In genomic region chr14:33938131-33938949, GRCh38 we compare ENCODE assay signal across 1 cellular context.
TF ChIP-seq lines count a peak whose summit lies in the region.

No MANE protein-coding gene starts in this region.

TF ChIP-seq in K562, 482 proteins besides CTCF, POLR2A, EP300 and RAD21 (continued from another document and continues in another):
- TF ChIP-seq AFF4 (CRISPR knock-in tag; IDR thresholded peaks at IDR 0.05) (no peak), HCFC1 (IDR thresholded peaks at IDR 0.05; ENCODE audit: low read depth, low read length) (no peak), ZNF175 (CRISPR knock-in tag; IDR thresholded peaks at IDR 0.05; ENCODE audit: low read depth) (no peak), NFXL1 (CRISPR knock-in tag; IDR thresholded peaks at IDR 0.05) (no peak), NRF1 (conservative IDR thresholded peaks at IDR 0.05 in 1 of 2, IDR thresholded peaks at IDR 0.05 in 1 of 2) (peak; percentile 73 to 79), GMEB1 (CRISPR knock-in tag; IDR thresholded peaks at IDR 0.05) (peak; percentile 24; the same call in 1 of the 2 replicates), SAFB (IDR thresholded peaks at IDR 0.05; ENCODE audit: borderline replicate concordance, low read depth, low read length) (no peak), TBP (optimal IDR thresholded peaks at IDR 0.05; ENCODE audit: low read depth, low read length) (no peak), TOE1 (IDR thresholded peaks at IDR 0.05; ENCODE audit: borderline replicate concordance) (no peak), TOE1 (CRISPR knock-in tag; IDR thresholded peaks at IDR 0.05; ENCODE audit: borderline replicate concordance, low read depth) (no peak), L3MBTL2 (IDR thresholded peaks at IDR 0.05) (peak; percentile 36; the same call in 1 of the 2 replicates), ELK3 (CRISPR knock-in tag; IDR thresholded peaks at IDR 0.05) (no peak), MBD2 (IDR thresholded peaks at IDR 0.05; ENCODE audit: borderline replicate concordance, low read depth) (no peak), RCOR1 (IDR thresholded peaks at IDR 0.05; ENCODE audit: borderline replicate concordance in 1 of 2, low read depth in 2 of 2, low read length in 2 of 2) (0 out of 4 replicates have a peak, but pooled peaks of 1 of the 2 experiments have one; percentile 14), ARID4B (CRISPR knock-in tag; IDR thresholded peaks at IDR 0.05) (no peak), SAP30 (IDR thresholded peaks at IDR 0.05; ENCODE audit: borderline replicate concordance, insufficient read depth, low read depth, low read length, poor library complexity, severe bottlenecking) (no peak), BCLAF1 (IDR thresholded peaks at IDR 0.05; ENCODE audit: borderline replicate concordance in 1 of 2, control insufficient read depth in 1 of 2, low read depth in 2 of 2, low read length in 1 of 2) (no peak), TRIM28 (IDR thresholded peaks at IDR 0.05) (no peak), HDAC1 (IDR thresholded peaks at IDR 0.05) (0 out of 4 replicates have a peak, but pooled peaks of 1 of the 2 experiments have one; percentile 13), FOS (IDR thresholded peaks at IDR 0.05; ENCODE audit: extremely low read depth, insufficient read length) (no peak), TAF7 (tag; IDR thresholded peaks at IDR 0.05) (no peak), ID3 (CRISPR knock-in tag; IDR thresholded peaks at IDR 0.05) (no peak), ID3 (tag; IDR thresholded peaks at IDR 0.05) (peak; percentile 57; the same call in 1 of the 2 replicates), LARP7 (IDR thresholded peaks at IDR 0.05) (no peak), TAL1 (IDR thresholded peaks at IDR 0.05) (no peak), SRF (CRISPR knock-in tag; IDR thresholded peaks at IDR 0.05) (peak in 1 of 2 experiments; percentile 24; a peak in 1 of 4 replicates), HEY1 (CRISPR knock-in tag; IDR thresholded peaks at IDR 0.05; ENCODE audit: borderline replicate concordance) (no peak), ZNF444 (CRISPR knock-in tag; IDR thresholded peaks at IDR 0.05) (peak; percentile 86), ATF4 (CRISPR knock-in tag; IDR thresholded peaks at IDR 0.05) (0 out of 2 replicates have a peak, but pooled peaks have one; percentile 9), RNF219 (CRISPR knock-in tag; IDR thresholded peaks at IDR 0.05) (no peak), KLF10 (CRISPR knock-in tag; IDR thresholded peaks at IDR 0.05) (no peak), JUND (IDR thresholded peaks at IDR 0.05; ENCODE audit: borderline replicate concordance, low read depth, low read length) (no peak), JUND (tag; IDR thresholded peaks at IDR 0.05; ENCODE audit: borderline replicate concordance, low read depth, low read length) (peak; percentile 43; the same call in 1 of the 3 replicates), ZNF280B (CRISPR knock-in tag; IDR thresholded peaks at IDR 0.05) (no peak), PKNOX1 (IDR thresholded peaks at IDR 0.05) (peak; percentile 97)
